14 cellular contexts compared by ENCODE assay signal in genomic region chr7:74525881-74526280, GRCh38.
DNase-seq lines count a peak whose midpoint lies in the region; ATAC-seq and TF ChIP-seq lines count a peak whose summit lies in the region.
"Had no signal": no experiment of that assay in that cellular context is flagged by ENCODE, and none has a peak within 500 bp of the region (broad histone marks: within the 10 kb centered on the region; RNA-seq: fewer than 3 reads in every experiment).

No MANE protein-coding gene starts in this region.

- H3K9ac ChIP-seq in HCT116 (ENCODE audit: low read length) (no peak overlapping the region), endodermal cell (ENCODE audit: extremely low read depth, low read length, poor library complexity, severe bottlenecking) (no peak overlapping the region), trophoblast cell (ENCODE audit: low read length) (no peak overlapping the region)

- H2BK5ac ChIP-seq in trophoblast cell (ENCODE audit: low read depth, low read length, poor library complexity), result no peak overlapping the region

- H3K14ac ChIP-seq in trophoblast cell (ENCODE audit: low read length), result no peak overlapping the region

- peak; percentile 64 for ATAC-seq in HCT116
- ATAC-seq in HG02870 (IDR thresholded peaks at IDR 0.05; ENCODE audit: unreplicated experiment), result no peak
- ATAC-seq in activated CD8-positive, alpha-beta memory T cell treated with anti-CD3 and anti-CD28 coated beads, Interleukin-2, amount 10 ng/mL, durations not matched to agents 7 days and 5 days, result no peak
- ATAC-seq: stimulated activated memory B cell treated with anti-CD40 and anti-IgM and Interleukin-4, amounts not matched to agents 10 μg/mL and 1 μg/mL and 100 μg/mL, for 72 hours had no signal

- RAD21 ChIA-PET in HCT116 (lab: Charles Lee; ENCODE audit: low non-redundant PET in 1 of 2, low total read pairs in 2 of 2, uncharacterized antibody in 2 of 2, unreplicated experiment in 2 of 2), result no interaction called here

- H3K9me3 ChIP-seq in HCT116 (ENCODE audit: control insufficient read depth in 1 of 2, insufficient read depth in 1 of 2, low read depth in 1 of 2, low read length in 2 of 2) (peaks cover 0 to 13% of the 10 kb centered on the region in 2 experiments; a peak in 1 of 4 replicates), endodermal cell (ENCODE audit: control insufficient read depth, low read length) (peaks cover 12% of the 10 kb centered on the region), trophoblast cell (ENCODE audit: insufficient read depth, low read depth, low read length) (peaks cover 2% of the 10 kb centered on the region)

- H3K4me1 Mint-ChIP-seq in endodermal cell, result peaks cover 4% of the 10 kb centered on the region
- H3K4me1 Mint-ChIP-seq in activated CD8-positive, alpha-beta memory T cell treated with anti-CD3 and anti-CD28 coated beads, Interleukin-2, amount 10 ng/mL, durations not matched to agents 7 days and 5 days, result no peaks in the 10 kb centered on the region
- H3K4me1 Mint-ChIP-seq: CD4-positive, alpha-beta memory T cell; nephron progenitor cell; stimulated activated memory B cell treated with anti-CD40 and anti-IgM and Interleukin-4, amounts not matched to agents 10 μg/mL and 1 μg/mL and 100 μg/mL, for 72 hours had no signal

- H3K36me3 Mint-ChIP-seq in endodermal cell (ENCODE audit: low read depth), result peaks cover 76% of the 10 kb centered on the region
- no peaks in the 10 kb centered on the region for H3K36me3 Mint-ChIP-seq in activated CD8-positive, alpha-beta memory T cell treated with anti-CD3 and anti-CD28 coated beads, Interleukin-2, amount 10 ng/mL, durations not matched to agents 7 days and 5 days

- H3K18ac ChIP-seq in trophoblast cell (ENCODE audit: low read length), result no peak overlapping the region

- H3K4me3 ChIP-seq in HCT116 (replicated peaks in 1 of 2; ENCODE audit: low read depth in 1 of 2, low read length in 2 of 2) (no peak overlapping the region), endodermal cell (ENCODE audit: low read length) (no peak overlapping the region), trophoblast cell (ENCODE audit: low read depth, low read length) (no peak overlapping the region)

- H3K27me3 ChIP-seq in HCT116 (ENCODE audit: insufficient read depth, low read length) (no peaks in the 10 kb centered on the region), endodermal cell (ENCODE audit: control insufficient read depth, insufficient read depth, low read length, poor library complexity, severe bottlenecking) (no peaks in the 10 kb centered on the region), trophoblast cell (ENCODE audit: insufficient read depth, low read length) (no peaks in the 10 kb centered on the region)

- intact Hi-C loops in HCT116 (cut with micrococcal nuclease), result no loop called here

- H2AK5ac ChIP-seq in trophoblast cell (ENCODE audit: low read length), result no peak overlapping the region

- CTCF ChIA-PET in HCT116 (lab: Charles Lee), result no interaction called here
- CTCF ChIA-PET in activated CD8-positive, alpha-beta memory T cell treated with anti-CD3 and anti-CD28 coated beads, Interleukin-2, amount 10 ng/mL, durations not matched to agents 7 days and 5 days (lab: Charles Lee), result no interaction called here

- H2BK12ac ChIP-seq in trophoblast cell (ENCODE audit: low read length), result no peak overlapping the region

- peaks cover 0 to 14% of the 10 kb centered on the region in 2 experiments; a peak in 1 of 4 replicates for H3K36me3 ChIP-seq in HCT116 (ENCODE audit: control insufficient read depth in 1 of 2, insufficient read depth in 2 of 2, low read length in 2 of 2)
- peaks cover 63% of the 10 kb centered on the region for H3K36me3 ChIP-seq in endodermal cell (ENCODE audit: control insufficient read depth, insufficient read depth, low read length)
- peaks cover 29 to 41% of the 10 kb centered on the region in 2 experiments for H3K36me3 ChIP-seq in trophoblast cell (ENCODE audit: control insufficient read depth in 1 of 2, insufficient read depth in 2 of 2, low read length in 2 of 2)

- no peaks in the 10 kb centered on the region for H3K9me2 ChIP-seq in HCT116 (ENCODE audit: insufficient read depth)

- H2AFZ ChIP-seq in HCT116 (ENCODE audit: low read depth, low read length, poor library complexity, severe bottlenecking) (no peak overlapping the region), trophoblast cell (ENCODE audit: insufficient read depth, low read length, poor library complexity) (no peak overlapping the region)

- H3K4me2 ChIP-seq in HCT116 (ENCODE audit: low read length), result no peak overlapping the region
- no peak overlapping the region for H3K4me2 ChIP-seq in trophoblast cell (ENCODE audit: low read length)

- H3K27me3 Mint-ChIP-seq in endodermal cell (ENCODE audit: insufficient read depth), result no peaks in the 10 kb centered on the region
- H3K27me3 Mint-ChIP-seq in activated CD8-positive, alpha-beta memory T cell treated with anti-CD3 and anti-CD28 coated beads, Interleukin-2, amount 10 ng/mL, durations not matched to agents 7 days and 5 days, result no peaks in the 10 kb centered on the region
- H3K27me3 Mint-ChIP-seq: CD4-positive, alpha-beta memory T cell had no signal

- no TSS peak for BruUV-seq in HCT116 (replicated peaks; lab: Mats Ljungman, UMichigan)

- H4K12ac ChIP-seq in trophoblast cell (ENCODE audit: low read depth, low read length), result no peak overlapping the region

- WGBS in endodermal cell (ENCODE audit: insufficient coverage in 1 of 2, insufficient read length in 1 of 2), 2 experiments, result 84 to 86% methylated on average over 4 to 7 of the region's 7 CpGs
- WGBS in trophoblast cell (ENCODE audit: extremely low coverage, insufficient coverage, insufficient read length), result no CpG with 5 or more reads among the region's 7 CpGs

- H3K27ac ChIP-seq in HCT116 (ENCODE audit: low read depth, low read length) (no peak overlapping the region), endodermal cell (ENCODE audit: low read depth, low read length) (no peak overlapping the region), trophoblast cell (ENCODE audit: low read depth, low read length) (no peak overlapping the region)

- H3K27ac Mint-ChIP-seq in endodermal cell, result peak overlapping the region; percentile 48
- no peak overlapping the region for H3K27ac Mint-ChIP-seq in activated CD8-positive, alpha-beta memory T cell treated with anti-CD3 and anti-CD28 coated beads, Interleukin-2, amount 10 ng/mL, durations not matched to agents 7 days and 5 days
- H3K27ac Mint-ChIP-seq: CD4-positive, alpha-beta memory T cell; stimulated activated memory B cell treated with anti-CD40 and anti-IgM and Interleukin-4, amounts not matched to agents 10 μg/mL and 1 μg/mL and 100 μg/mL, for 72 hours; T-helper 1 cell treated with Interleukin-12 subunit alpha and Interleukin-12 subunit beta and Interleukin-4 antibody, amounts not matched to agents 30 μg/mL and 1 μg/mL, for 36 hours had no signal

- peaks cover 3% of the 10 kb centered on the region for H3K79me1 ChIP-seq in trophoblast cell (ENCODE audit: low read length)

- no peak for DNase-seq in HCT116 (ENCODE audit: low read depth, low spot score)
- peak; percentile 66 for DNase-seq in NCI-H345 treated with DMSO at 0.1 percent for 48 hours (lab: John Stamatoyannopoulos, UW; ENCODE audit: unreplicated experiment)
- peak; percentile 93 for DNase-seq in endodermal cell
- DNase-seq in trophoblast cell, result peak; percentile 49 to 51
- DNase-seq in GM19238 (ENCODE audit: insufficient read length, low spot score), result no peak
- no peak for DNase-seq in activated CD8-positive, alpha-beta memory T cell treated with anti-CD3 and anti-CD28 coated beads, Interleukin-2, amount 10 ng/mL, durations not matched to agents 7 days and 5 days
- DNase-seq in activated effector memory CD4-positive, alpha-beta T cell treated with Interleukin-2 at 50 U/mL for 16 hours, result no peak
- DNase-seq: CD4-positive, alpha-beta memory T cell; IMR-90; nephron progenitor cell; stimulated activated CD4-positive, alpha-beta T cell treated with anti-CD3 and anti-CD28 coated beads, Interleukin-15, amount 100 ng/mL, for 24 hours had no signal

- no peak overlapping the region for H2BK120ac ChIP-seq in trophoblast cell (ENCODE audit: insufficient read depth, low read length, poor library complexity)

- H3K4me1 ChIP-seq in HCT116 (ENCODE audit: control insufficient read depth in 1 of 2, insufficient read depth in 2 of 2, low read length in 2 of 2), result peaks cover 0 to 3% of the 10 kb centered on the region in 2 experiments; a peak in 1 of 4 replicates
- H3K4me1 ChIP-seq in endodermal cell (ENCODE audit: control insufficient read depth, insufficient read depth, low read length), result no peaks in the 10 kb centered on the region
- peaks cover 0 to 5% of the 10 kb centered on the region in 2 experiments for H3K4me1 ChIP-seq in trophoblast cell (ENCODE audit: control insufficient read depth in 1 of 2, insufficient read depth in 2 of 2, low read length in 2 of 2)

- H3K4ac ChIP-seq in trophoblast cell (ENCODE audit: low read depth, low read length), result no peak overlapping the region

- POLR2A ChIA-PET in HCT116 (lab: Charles Lee), result no interaction called here

- no peak overlapping the region for H3K23ac ChIP-seq in trophoblast cell (ENCODE audit: low read length)

- H4K8ac ChIP-seq in trophoblast cell (ENCODE audit: low read depth, low read length), result no peak overlapping the region

- TF ChIP-seq CTCF in HCT116 (IDR thresholded peaks at IDR 0.05 in 2 of 3, conservative IDR thresholded peaks at IDR 0.05 in 1 of 3; ENCODE audit: borderline replicate concordance in 1 of 3, insufficient read depth in 1 of 3, low read depth in 2 of 3, low read length in 2 of 3) (no peak), endodermal cell (conservative IDR thresholded peaks at IDR 0.05) (no peak)

- TF ChIP-seq POLR2A in HCT116 (IDR thresholded peaks at IDR 0.05; ENCODE audit: borderline replicate concordance, extremely low read depth, insufficient read depth, insufficient read length), result no peak

- TF ChIP-seq RAD21 in HCT116 (IDR thresholded peaks at IDR 0.05; ENCODE audit: low read depth), result no peak

- no peaks in the 10 kb centered on the region for H4K20me1 ChIP-seq in HCT116 (ENCODE audit: insufficient read depth)

- no peak overlapping the region for H3K4me3 Mint-ChIP-seq in endodermal cell
- H3K4me3 Mint-ChIP-seq in activated CD8-positive, alpha-beta memory T cell treated with anti-CD3 and anti-CD28 coated beads, Interleukin-2, amount 10 ng/mL, durations not matched to agents 7 days and 5 days, result no peak overlapping the region
- H3K4me3 Mint-ChIP-seq: CD4-positive, alpha-beta memory T cell; nephron progenitor cell; stimulated activated memory B cell treated with anti-CD40 and anti-IgM and Interleukin-4, amounts not matched to agents 10 μg/mL and 1 μg/mL and 100 μg/mL, for 72 hours; T-helper 1 cell treated with Interleukin-12 subunit alpha and Interleukin-12 subunit beta and Interleukin-4 antibody, amounts not matched to agents 30 μg/mL and 1 μg/mL, for 36 hours had no signal

- H3K79me2 ChIP-seq in HCT116 (ENCODE audit: insufficient read depth, low read length) (no peaks in the 10 kb centered on the region), trophoblast cell (ENCODE audit: control insufficient read depth, insufficient read depth, low read length, poor library complexity) (no peaks in the 10 kb centered on the region)

- no peak overlapping the region for H4K91ac ChIP-seq in trophoblast cell (ENCODE audit: low read depth, low read length)

- H3K9me3 Mint-ChIP-seq in endodermal cell, result peaks cover 5% of the 10 kb centered on the region
- no peaks in the 10 kb centered on the region for H3K9me3 Mint-ChIP-seq in activated CD8-positive, alpha-beta memory T cell treated with anti-CD3 and anti-CD28 coated beads, Interleukin-2, amount 10 ng/mL, durations not matched to agents 7 days and 5 days (ENCODE audit: low read depth)

Comparison
In these comparisons a context has a peak if more than half of its experiments do, and no peak if none do; other contexts are left out.
1. DNase-seq: peak in NCI-H345 treated with DMSO at 0.1 percent for 48 hours (single experiment), endodermal cell (single experiment) and trophoblast cell (2 of 2); none in HCT116 (single experiment), GM19238 (single experiment), activated CD8-positive, alpha-beta memory T cell treated with anti-CD3 and anti-CD28 coated beads, Interleukin-2, amount 10 ng/mL, durations not matched to agents 7 days and 5 days (single experiment) and activated effector memory CD4-positive, alpha-beta T cell treated with Interleukin-2 at 50 U/mL for 16 hours (single experiment).